Comparison of ENCODE assay signal across 35 cellular contexts in genomic region chr12:12930633-12931032, GRCh38. TPM values are rescaled to one million over a fixed set of nuclear protein-coding genes. Genes with fewer than 3 reads are reported as not detected.
"Had no signal": no experiment of that assay in that cellular context is flagged by ENCODE, and none has a peak within 500 bp of the region (broad histone marks: within the 10 kb centered on the region; RNA-seq: fewer than 3 reads in every experiment).

No MANE protein-coding gene starts in this region.

- H3K9me3 ChIP-seq: ascending aorta, Peyer's patch had no signal

- H3K36me3 Mint-ChIP-seq: activated CD4-positive, alpha-beta memory T cell treated with anti-CD3 and anti-CD28 coated beads for 36 hours; activated naive CD4-positive, alpha-beta T cell treated with anti-CD3 and anti-CD28 coated beads, Interleukin-2, amount 50 U/mL, for 24 hours; activated naive CD8-positive, alpha-beta T cell treated with anti-CD3 and anti-CD28 coated beads, Interleukin-2, amount 10 ng/mL, durations not matched to agents 7 days and 5 days had no signal

- H3K9me3 Mint-ChIP-seq: activated B cell treated with CpG ODN at 0.5 μM for 24 hours; activated CD4-positive, alpha-beta memory T cell treated with anti-CD3 and anti-CD28 coated beads for 36 hours; activated naive CD4-positive, alpha-beta T cell treated with anti-CD3 and anti-CD28 coated beads, Interleukin-2, amount 50 U/mL, for 24 hours; activated naive CD8-positive, alpha-beta T cell treated with anti-CD3 and anti-CD28 coated beads, Interleukin-2, amount 10 ng/mL, durations not matched to agents 7 days and 5 days; activated T-helper 2 cell treated with anti-CD3 and anti-CD28 coated beads, Interferon-gamma antibody, Interleukin-2, Interleukin-4, amounts not matched to agents 10 μg/mL and 5 μg/mL and 100 μg/mL, durations not matched to agents 14 hours and 24 hours and 36 hours had no signal

- ATAC-seq: PC-3, SK-N-SH treated with all-trans-retinoic acid at 6 μM for 48 hours had no signal

- DNase-seq: activated B cell treated with CpG ODN at 0.5 μM for 24 hours; activated CD4-positive, alpha-beta memory T cell treated with anti-CD3 and anti-CD28 coated beads for 36 hours; activated CD4-positive, alpha-beta T cell treated with anti-CD3 and anti-CD28 coated beads for 4 hours; activated CD4-positive, alpha-beta T cell treated with anti-CD3 and anti-CD28 coated beads, Interleukin-2, amount 50 U/mL, for 1 hour; activated CD4-positive, CD25-positive, alpha-beta regulatory T cell treated with anti-CD3 and anti-CD28 coated beads, Interleukin-2, amount 50 U/mL, for 72 hours; activated gamma-delta T cell; activated naive CD4-positive, alpha-beta T cell treated with Interleukin-2 at 50 U/mL for 16 hours; activated naive CD8-positive, alpha-beta T cell treated with anti-CD3 and anti-CD28 coated beads, Interleukin-2, amount 10 ng/mL, durations not matched to agents 7 days and 5 days; activated T-cell treated with anti-CD3 and anti-CD28 coated beads, Interleukin-2, amount 50 U/mL, for 1 hour; amygdala; caudate nucleus; cerebellar nuclear complex; NCI-H1092; NCI-H1436 treated with DMSO at 0.1 percent for 48 hours; NCI-H1694 treated with DMSO at 0.1 percent for 48 hours; NCI-H2029; NCI-H510A; NCI-H526; NCI-H748 treated with DMSO at 0.1 percent for 48 hours; NK-92 treated with Interleukin-12 subunit alpha and Interleukin-12 subunit beta, amount 100 ng/mL, for 24 hours; PC-3; Peyer's patch; RPMI8226; SIG-M5; SW 1271; T-helper 1 cell; T-helper 2 cell; T-helper 9 cell had no signal

- H3K36me3 ChIP-seq: Peyer's patch had no signal

- H3K4me3 Mint-ChIP-seq: activated B cell treated with CpG ODN at 0.5 μM for 24 hours; activated CD4-positive, alpha-beta memory T cell treated with anti-CD3 and anti-CD28 coated beads for 36 hours; activated naive CD4-positive, alpha-beta T cell treated with anti-CD3 and anti-CD28 coated beads, Interleukin-2, amount 50 U/mL, for 24 hours; activated naive CD8-positive, alpha-beta T cell treated with anti-CD3 and anti-CD28 coated beads, Interleukin-2, amount 10 ng/mL, durations not matched to agents 7 days and 5 days had no signal

- H3K27me3 Mint-ChIP-seq: activated naive CD4-positive, alpha-beta T cell treated with anti-CD3 and anti-CD28 coated beads, Interleukin-2, amount 50 U/mL, for 24 hours had no signal

- H3K27me3 ChIP-seq: ascending aorta, Peyer's patch had no signal

- H3K27ac Mint-ChIP-seq: activated B cell treated with CpG ODN at 0.5 μM for 24 hours; activated CD4-positive, alpha-beta memory T cell treated with anti-CD3 and anti-CD28 coated beads for 36 hours; activated naive CD4-positive, alpha-beta T cell treated with anti-CD3 and anti-CD28 coated beads, Interleukin-2, amount 50 U/mL, for 24 hours; activated naive CD8-positive, alpha-beta T cell treated with anti-CD3 and anti-CD28 coated beads, Interleukin-2, amount 10 ng/mL, durations not matched to agents 7 days and 5 days; activated T-helper 2 cell treated with anti-CD3 and anti-CD28 coated beads, Interferon-gamma antibody, Interleukin-2, Interleukin-4, amounts not matched to agents 10 μg/mL and 5 μg/mL and 100 μg/mL, durations not matched to agents 14 hours and 24 hours and 36 hours had no signal

- H3K27ac ChIP-seq: ascending aorta, Peyer's patch, VCaP had no signal

- H3K4me3 ChIP-seq: ascending aorta, Peyer's patch had no signal

- H3K4me1 Mint-ChIP-seq: activated B cell treated with CpG ODN at 0.5 μM for 24 hours; activated naive CD4-positive, alpha-beta T cell treated with anti-CD3 and anti-CD28 coated beads, Interleukin-2, amount 50 U/mL, for 24 hours; activated naive CD8-positive, alpha-beta T cell treated with anti-CD3 and anti-CD28 coated beads, Interleukin-2, amount 10 ng/mL, durations not matched to agents 7 days and 5 days had no signal

RNA-seq across cellular contexts. Expression of gene GPRC5D, which starts 21.3 kb away (rescaled TPM):
- total RNA-seq: activated naive CD8-positive, alpha-beta T cell treated with anti-CD3 and anti-CD28 coated beads, Interleukin-2, amount 10 ng/mL, durations not matched to agents 7 days and 5 days; activated T-helper 2 cell treated with anti-CD3 and anti-CD28 coated beads, Interferon-gamma antibody, Interleukin-2, Interleukin-4, amounts not matched to agents 10 μg/mL and 5 μg/mL and 100 μg/mL, durations not matched to agents 14 hours and 24 hours and 36 hours; ascending aorta; M059J; PC-3; SK-MEL-5 had no signal

RNA-seq across cellular contexts. Expression of gene GPRC5A, which starts 39.3 kb away (rescaled TPM):
- total RNA-seq: activated B cell treated with CpG ODN at 0.5 μM for 24 hours; activated naive CD8-positive, alpha-beta T cell treated with anti-CD3 and anti-CD28 coated beads, Interleukin-2, amount 10 ng/mL, durations not matched to agents 7 days and 5 days; activated T-helper 2 cell treated with anti-CD3 and anti-CD28 coated beads, Interferon-gamma antibody, Interleukin-2, Interleukin-4, amounts not matched to agents 10 μg/mL and 5 μg/mL and 100 μg/mL, durations not matched to agents 14 hours and 24 hours and 36 hours had no signal
